Comparison of ENCODE assay signal across 10 cellular contexts in the genomic region with DNA sequence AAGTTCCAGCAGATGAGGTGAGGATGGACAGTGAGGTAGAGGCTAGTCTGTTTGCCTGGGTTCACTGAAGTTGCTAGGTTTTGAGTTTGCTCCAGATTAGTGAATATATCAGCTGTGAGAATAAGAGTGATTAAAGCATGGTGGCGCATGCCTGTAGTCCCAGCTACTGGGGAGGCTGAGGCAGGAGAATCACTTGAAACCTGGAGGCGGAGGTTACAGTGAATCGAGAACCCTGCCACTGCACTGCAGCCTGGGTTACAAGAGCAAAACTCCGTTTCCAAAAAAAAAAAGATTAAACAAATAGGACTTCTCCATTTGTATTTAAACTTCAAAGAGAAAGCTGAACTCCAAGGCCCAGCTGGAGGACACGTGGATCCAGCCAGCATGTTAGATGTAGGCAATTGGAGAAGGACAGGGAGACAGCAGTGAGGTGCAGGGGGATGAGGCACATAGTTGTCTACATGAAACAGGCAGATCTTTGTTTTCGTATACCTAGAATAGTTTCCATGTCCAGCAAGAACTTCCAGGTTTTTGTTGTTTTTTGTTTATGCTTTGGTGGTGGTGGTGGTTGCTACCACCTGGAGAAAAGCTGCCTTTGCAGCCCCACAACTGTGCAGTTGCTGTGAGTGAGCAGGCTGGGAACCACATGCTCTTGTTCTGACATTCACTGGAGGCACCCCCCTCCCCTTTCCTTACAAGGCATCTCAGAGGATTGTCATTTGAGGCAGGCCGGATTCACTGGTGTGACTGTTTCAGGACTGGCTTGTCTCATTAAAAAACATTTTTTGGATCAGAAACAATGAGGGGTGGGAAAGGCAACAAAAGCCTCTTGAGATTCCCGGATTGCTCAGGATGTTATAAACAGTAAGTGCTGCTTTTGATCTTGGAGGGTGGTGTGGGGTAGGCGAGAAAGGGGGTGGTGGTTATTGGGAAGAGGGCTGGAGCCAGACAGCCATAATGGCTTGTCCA.
DNase-seq lines count a peak whose midpoint lies in the region; ATAC-seq and FAIRE-seq lines count a peak whose summit lies in the region.
"Had no signal": no experiment of that assay in that cellular context is flagged by ENCODE, and none has a peak within 500 bp of the region (broad histone marks: within the 10 kb centered on the region; RNA-seq: fewer than 3 reads in every experiment).

No MANE protein-coding gene starts in this region.

- peaks cover 85% of the 10 kb centered on the region for H3K4me1 Mint-ChIP-seq in activated T-helper 17 cell treated with anti-CD3 and anti-CD28 coated beads, Interleukin-2, amount 50 U/mL, for 72 hours

- peak; percentile 44 for DNase-seq in CD1c-positive myeloid dendritic cell (ENCODE audit: extremely low spot score)
- no peak for DNase-seq in GM19239 (ENCODE audit: insufficient read length, low spot score)
- peak; percentile 50 for DNase-seq in myocyte (ENCODE audit: low read depth)
- no peak for DNase-seq in T1000 (lab: John Stamatoyannopoulos, UW)
- no peak for DNase-seq in NCI-H1436 treated with DMSO at 0.1 percent for 48 hours (lab: John Stamatoyannopoulos, UW)
- DNase-seq in activated effector memory CD4-positive, alpha-beta T cell treated with Interleukin-2 at 50 U/mL for 16 hours, result no peak
- DNase-seq: EL had no signal

- H3K27ac Mint-ChIP-seq in activated T-helper 17 cell treated with anti-CD3 and anti-CD28 coated beads, Interleukin-2, amount 50 U/mL, for 72 hours, result peak overlapping the region; percentile 76

- peak; percentile 56 for FAIRE-seq in GM19239 (lab: Jason Lieb, UNC)
- FAIRE-seq: keratinocyte had no signal

- peaks cover 98% of the 10 kb centered on the region for H3K36me3 Mint-ChIP-seq in activated T-helper 17 cell treated with anti-CD3 and anti-CD28 coated beads, Interleukin-2, amount 50 U/mL, for 72 hours (ENCODE audit: low read depth)

- peak; percentile 42 for ATAC-seq in activated T-helper 17 cell treated with anti-CD3 and anti-CD28 coated beads, Interleukin-2, amount 50 U/mL, for 72 hours (replicated peaks)
- ATAC-seq in GM21717 (IDR thresholded peaks at IDR 0.05; ENCODE audit: unreplicated experiment), result no peak

- no peaks in the 10 kb centered on the region for H3K9me3 Mint-ChIP-seq in activated T-helper 17 cell treated with anti-CD3 and anti-CD28 coated beads, Interleukin-2, amount 50 U/mL, for 72 hours

- H3K4me3 Mint-ChIP-seq in activated T-helper 17 cell treated with anti-CD3 and anti-CD28 coated beads, Interleukin-2, amount 50 U/mL, for 72 hours, result peak overlapping the region; percentile 63

- no peaks in the 10 kb centered on the region for H3K27me3 Mint-ChIP-seq in activated T-helper 17 cell treated with anti-CD3 and anti-CD28 coated beads, Interleukin-2, amount 50 U/mL, for 72 hours

Comparison
In these comparisons a context has a peak if more than half of its experiments do, and no peak if none do; other contexts are left out.
1. DNase-seq: peak in CD1c-positive myeloid dendritic cell (single experiment) and myocyte (single experiment); none in GM19239 (single experiment), T1000 (single experiment), NCI-H1436 treated with DMSO at 0.1 percent for 48 hours (single experiment) and activated effector memory CD4-positive, alpha-beta T cell treated with Interleukin-2 at 50 U/mL for 16 hours (single experiment).